In genomic region chr3:172317481-172317880, GRCh38 we compare ENCODE assay signal across 1 cellular context.
TF ChIP-seq lines count a peak whose summit lies in the region.

No MANE protein-coding gene starts in this region.

TF ChIP-seq in GM12878, 131 proteins besides CTCF, POLR2A, EP300 and RAD21 (continued from another document):
- TF ChIP-seq E4F1 (IDR thresholded peaks at IDR 0.05; ENCODE audit: borderline replicate concordance, partially characterized antibody) (no peak), LARP7 (IDR thresholded peaks at IDR 0.05) (no peak), MTA2 (IDR thresholded peaks at IDR 0.05; ENCODE audit: low read depth) (no peak), MYB (IDR thresholded peaks at IDR 0.05; ENCODE audit: borderline replicate concordance, low read depth, low read length) (no peak), RELA (IDR thresholded peaks at IDR 0.05; ENCODE audit: borderline replicate concordance, partially characterized antibody) (no peak), SREBF1 (IDR thresholded peaks at IDR 0.05; ENCODE audit: low read length) (no peak)
